ENCODE assay signal across 23 cellular contexts in the genomic region with DNA sequence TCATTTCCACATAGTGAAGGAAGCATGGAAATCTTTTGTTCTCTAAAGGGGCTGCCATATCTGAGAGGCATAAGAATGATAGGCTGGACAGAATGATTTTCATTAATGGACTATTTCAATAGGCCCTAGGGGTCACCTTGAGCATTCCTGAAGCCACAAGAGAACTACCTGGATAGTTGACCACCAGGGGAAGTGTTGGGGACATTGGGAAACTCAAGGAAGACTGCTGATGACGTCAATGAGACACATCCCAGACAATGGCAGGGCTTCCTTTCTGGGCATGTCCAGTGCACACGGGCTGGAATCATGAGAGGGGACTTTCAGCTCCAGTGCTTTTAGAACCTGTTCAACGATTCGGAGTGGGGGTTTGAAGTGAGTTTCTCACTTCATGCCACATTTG. TPM values are rescaled to one million over a fixed set of nuclear protein-coding genes. Genes with fewer than 3 reads are reported as not detected.
A peak's percentile ranks its signal among the peaks of the same experiment; 100 is the strongest.
DNase-seq lines count a peak whose midpoint lies in the region; ATAC-seq, FAIRE-seq and TF ChIP-seq lines count a peak whose summit lies in the region.
"Had no signal": no experiment of that assay in that cellular context is flagged by ENCODE, and none has a peak within 500 bp of the region (broad histone marks: within the 10 kb centered on the region; RNA-seq: fewer than 3 reads in every experiment).

No MANE protein-coding gene starts in this region.

- peaks cover 10% of the 10 kb centered on the region for H3K27me3 Mint-ChIP-seq in WTC11 (ENCODE audit: low read depth)

- POLR2A ChIA-PET in HepG2 (lab: Yijun Ruan, JAX) (no interaction called here), WTC11 (lab: Charles Lee) (no interaction called here)

- FAIRE-seq in HepG2 (lab: Jason Lieb, UNC) (no peak), H54 (lab: Jason Lieb, UNC) (no peak)
- FAIRE-seq: GM19239, H1 had no signal

- H3K4me1 ChIP-seq in HepG2 (ENCODE audit: insufficient read depth, low read length) (peaks cover 5% of the 10 kb centered on the region; the same call in 1 of the 2 replicates), right lobe of liver (peaks cover 0 to 21% (median 2%) of the 10 kb centered on the region in 4 donors), hepatocyte (ENCODE audit: insufficient read depth) (peaks cover 6% of the 10 kb centered on the region), thyroid gland (peaks cover 0 to 10% of the 10 kb centered on the region in 2 donors)
- H3K4me1 ChIP-seq: BLaER1, SJCRH30 had no signal

- no peaks in the 10 kb centered on the region for H3K9me2 ChIP-seq in hepatocyte (replicated peaks; ENCODE audit: insufficient read depth)

- H3K36me3 ChIP-seq in HepG2 (replicated peaks in 1 of 2; ENCODE audit: control insufficient read depth in 1 of 2, insufficient read depth in 2 of 2, low read length in 2 of 2), result no peaks in the 10 kb centered on the region
- no peaks in the 10 kb centered on the region for H3K36me3 ChIP-seq in right lobe of liver
- H3K36me3 ChIP-seq in hepatocyte (replicated peaks; ENCODE audit: insufficient read depth, low read depth), result no peaks in the 10 kb centered on the region
- no peaks in the 10 kb centered on the region for H3K36me3 ChIP-seq in thyroid gland
- H3K36me3 ChIP-seq: BLaER1, MG63, SJCRH30 had no signal

- ATAC-seq in HepG2, result no peak
- no peak for ATAC-seq in right lobe of liver
- ATAC-seq in WTC11, result no peak

- DNase-seq in HepG2 (ENCODE audit: low spot score) (no peak), right lobe of liver (no peak), WTC11 (ENCODE audit: low spot score) (no peak), hepatocyte (ENCODE audit: low spot score) (no peak), thyroid gland (peak; percentile 39 to 40), NCI-H748 treated with DMSO at 0.1 percent for 48 hours (lab: John Stamatoyannopoulos, UW) (no peak), H54 (ENCODE audit: insufficient read length, low spot score) (no peak), NCI-H146 (lab: John Stamatoyannopoulos, UW) (no peak)
- DNase-seq: CD8-positive, alpha-beta memory T cell; DMS153; GDM1; NCI-H1048; NCI-H1417 treated with DMSO at 0.1 percent for 48 hours; NCI-H187 treated with DMSO at 0.1 percent for 48 hours; NCI-H510A treated with DMSO at 0.1 percent for 48 hours; NCI-H774; NK-92 treated with Interleukin-12 subunit alpha and Interleukin-12 subunit beta, amount 100 ng/mL, for 24 hours had no signal

- no peak for TF ChIP-seq RAD21 in HepG2 (CRISPR knock-in tag; IDR thresholded peaks at IDR 0.05)

- H3K36me3 Mint-ChIP-seq in WTC11, result peaks cover 10% of the 10 kb centered on the region
- H3K36me3 Mint-ChIP-seq: CD8-positive, alpha-beta memory T cell had no signal

- intact Hi-C loops in HepG2 (cut with micrococcal nuclease; ENCODE audit: unreplicated experiment), result no loop called here
- intact Hi-C loops in right lobe of liver (cut with DNase I), result no loop called here
- intact Hi-C loops in thyroid gland (cut with DNase I), result no loop called here

- no peak overlapping the region for H3K9ac ChIP-seq in HepG2 (ENCODE audit: insufficient read depth, low read depth, low read length)
- H3K9ac ChIP-seq: BLaER1 had no signal

- no peak overlapping the region for H3K4me3 Mint-ChIP-seq in WTC11
- H3K4me3 Mint-ChIP-seq: CD8-positive, alpha-beta memory T cell had no signal

- H3K27ac ChIP-seq in HepG2 (ENCODE audit: extremely low read length, insufficient read depth, low read length), result no peak overlapping the region
- H3K27ac ChIP-seq in right lobe of liver, result no peak overlapping the region
- peak overlapping the region; percentile 66 for H3K27ac ChIP-seq in hepatocyte
- H3K27ac ChIP-seq in thyroid gland, result no peak overlapping the region
- H3K27ac ChIP-seq: BLaER1, SJCRH30 had no signal

- H3K4me1 Mint-ChIP-seq in WTC11, result peaks cover 14% of the 10 kb centered on the region

- H4K20me1 ChIP-seq in HepG2 (ENCODE audit: insufficient read depth, low read length), result no peaks in the 10 kb centered on the region
- H4K20me1 ChIP-seq in hepatocyte (ENCODE audit: insufficient read depth, poor library complexity, severe bottlenecking), result no peaks in the 10 kb centered on the region
- H4K20me1 ChIP-seq: BLaER1 had no signal

- H2AFZ ChIP-seq in HepG2 (ENCODE audit: low read length) (no peak overlapping the region), hepatocyte (no peak overlapping the region)

- 0% methylated on average over 4 of the region's 4 CpGs for WGBS in HepG2 (ENCODE audit: low lambda C conversion rate)
- 76% methylated on average over 3 of the region's 4 CpGs for WGBS in right lobe of liver (ENCODE audit: insufficient coverage, low coverage, low lambda C conversion rate, missing lambda C conversion rate)
- WGBS in hepatocyte (ENCODE audit: low lambda C conversion rate, missing lambda C conversion rate), result 56% methylated on average over 4 of the region's 4 CpGs
- WGBS in thyroid gland, 2 donors, result 28 to 43% methylated on average over 4 of the region's 4 CpGs

- H3K27ac Mint-ChIP-seq in WTC11, result peak overlapping the region; percentile 10; the same call in 1 of the 2 replicates
- H3K27ac Mint-ChIP-seq: CD8-positive, alpha-beta memory T cell had no signal

- H3K4me2 ChIP-seq in HepG2 (ENCODE audit: low read depth, low read length) (no peak overlapping the region), hepatocyte (peak overlapping the region; percentile 54)
- H3K4me2 ChIP-seq: BLaER1 had no signal

- peaks cover 0 to 3% of the 10 kb centered on the region in 2 experiments; a peak in 1 of 5 replicates for H3K27me3 ChIP-seq in HepG2 (ENCODE audit: control insufficient read depth in 1 of 2, insufficient read depth in 2 of 2, low read length in 2 of 2)
- H3K27me3 ChIP-seq in right lobe of liver, result no peaks in the 10 kb centered on the region
- no peaks in the 10 kb centered on the region for H3K27me3 ChIP-seq in hepatocyte
- H3K27me3 ChIP-seq in thyroid gland, result no peaks in the 10 kb centered on the region
- H3K27me3 ChIP-seq: BLaER1, MG63, SJCRH30 had no signal

- no TSS peak for BruUV-seq in HepG2 (replicated peaks; lab: Mats Ljungman, UMichigan)

- no peak for TF ChIP-seq CTCF in HepG2 (CRISPR knock-in tag; IDR thresholded peaks at IDR 0.05)
- TF ChIP-seq CTCF in right lobe of liver (IDR thresholded peaks at IDR 0.05), result no peak
- no peak for TF ChIP-seq CTCF in WTC11 (IDR thresholded peaks at IDR 0.05)
- no peak for TF ChIP-seq CTCF in hepatocyte (IDR thresholded peaks at IDR 0.05; ENCODE audit: poor library complexity)
- TF ChIP-seq CTCF in thyroid gland (IDR thresholded peaks at IDR 0.05), result peak in 1 of 6 experiments; percentile 25

- CTCF ChIA-PET in HepG2 (lab: Yijun Ruan, JAX; ENCODE audit: low intra/inter-chr PET ratio, low total read pairs) (no interaction called here), WTC11 (lab: Charles Lee) (no interaction called here)

- H3K4me3 ChIP-seq in HepG2 (replicated peaks in 1 of 3; ENCODE audit: insufficient read depth in 1 of 3, low read depth in 2 of 3, low read length in 3 of 3) (no peak overlapping the region), right lobe of liver (no peak overlapping the region), hepatocyte (no peak overlapping the region), thyroid gland (replicated peaks in 1 of 3) (no peak overlapping the region)
- H3K4me3 ChIP-seq: BLaER1, K562, MG63, SJCRH30 had no signal

- H3K79me2 ChIP-seq in HepG2 (ENCODE audit: insufficient read depth, low read length) (no peaks in the 10 kb centered on the region), hepatocyte (no peaks in the 10 kb centered on the region)

- H3K9me3 ChIP-seq in HepG2 (ENCODE audit: low read length), result no peaks in the 10 kb centered on the region
- no peaks in the 10 kb centered on the region for H3K9me3 ChIP-seq in right lobe of liver
- no peaks in the 10 kb centered on the region for H3K9me3 ChIP-seq in hepatocyte (ENCODE audit: low read depth)
- H3K9me3 ChIP-seq in thyroid gland, result no peaks in the 10 kb centered on the region
- H3K9me3 ChIP-seq: BLaER1, MG63, SJCRH30 had no signal

- TF ChIP-seq EP300 in HepG2 (IDR thresholded peaks at IDR 0.05; ENCODE audit: low read depth in 2 of 2, low read length in 2 of 2) (no peak), HepG2 (CRISPR knock-in tag; IDR thresholded peaks at IDR 0.05; ENCODE audit: borderline replicate concordance) (no peak)

- TF ChIP-seq POLR2A in HepG2 (IDR thresholded peaks at IDR 0.05; ENCODE audit: insufficient read depth in 1 of 2, low read depth in 2 of 2, low read length in 2 of 2) (no peak), right lobe of liver (IDR thresholded peaks at IDR 0.05) (no peak), thyroid gland (IDR thresholded peaks at IDR 0.05) (no peak), H54 (IDR thresholded peaks at IDR 0.05; ENCODE audit: low read depth, low read length) (no peak)

- H3K9me3 Mint-ChIP-seq in WTC11, result peaks cover 26% of the 10 kb centered on the region
- H3K9me3 Mint-ChIP-seq: CD8-positive, alpha-beta memory T cell had no signal

- in situ Hi-C loops in HepG2 (cut with HindIII; ENCODE audit: extremely low pct_ligation_motif_present, low pct_unique_long_range_greater_than_20kb), result no loop called here

RNA-seq across cellular contexts. Expression of gene CHST11, which starts 48.8 kb away (rescaled TPM):
- total RNA-seq in HepG2 (2016; rRNA removed; fragmentation: Illumina TruSeq; extraction: Trizol), result not detected in 2 replicates
- not detected in 2 replicates for total RNA-seq in HepG2 (2016; cell fraction: cytosol; rRNA removed; fragmentation: Illumina TruSeq; extraction: Trizol; ENCODE audit: low read depth)
- not detected in 2 replicates for total RNA-seq in HepG2 (2016; cell fraction: insoluble cytoplasmic fraction; rRNA removed; fragmentation: Illumina TruSeq; extraction: Trizol)
- total RNA-seq in HepG2 (2016; cell fraction: membrane; rRNA removed; fragmentation: Illumina TruSeq; extraction: Trizol), result not detected in 2 replicates
- not detected in 2 replicates for total RNA-seq in HepG2 (2016; cell fraction: nucleus; rRNA removed; fragmentation: Illumina TruSeq; extraction: Trizol)
- polyA plus RNA-seq in HepG2 (2011; rRNA removed), result 0.05 and 0.15 TPM in 2 replicates
- 0.04 TPM in 1 of 2 replicates, not detected in the other for polyA plus RNA-seq in HepG2 (2011; cell fraction: cytosol; rRNA removed)
- 0.10 TPM in 1 of 2 replicates, not detected in the other for polyA plus RNA-seq in HepG2 (2011; cell fraction: nucleus; rRNA removed)
- not detected in 2 replicates for polyA plus RNA-seq in HepG2 (2012)
- not detected in 2 replicates for polyA plus RNA-seq in HepG2 (2016; cell fraction: cytosol; fragmentation: Illumina TruSeq; extraction: Trizol; ENCODE audit: low read depth)
- not detected in 2 replicates for polyA plus RNA-seq in HepG2 (2016; cell fraction: insoluble cytoplasmic fraction; fragmentation: Illumina TruSeq; extraction: Trizol; ENCODE audit: low read depth)
- polyA plus RNA-seq in HepG2 (2016; cell fraction: membrane; fragmentation: Illumina TruSeq; extraction: Trizol; ENCODE audit: low read depth), result not detected in 2 replicates
- polyA plus RNA-seq in HepG2 (2016; cell fraction: nucleus; fragmentation: Illumina TruSeq; extraction: Trizol; ENCODE audit: insufficient read depth, low read depth), result not detected in 2 replicates
- polyA minus RNA-seq in HepG2 (2011; rRNA and poly(A)+ RNA removed; ENCODE audit: low replicate concordance), result 1.7 TPM in 1 of 2 replicates, not detected in the other
- polyA minus RNA-seq in HepG2 (2011; cell fraction: cytosol; rRNA and poly(A)+ RNA removed), result not detected in 2 replicates
- 0.12 TPM in 1 of 2 replicates, not detected in the other for polyA minus RNA-seq in HepG2 (2011; cell fraction: nucleus; rRNA and poly(A)+ RNA removed)
- total RNA-seq in right lobe of liver, result 10 to 100 TPM in 1 of 6 experiments, 1 to 10 TPM in 4, under 1 TPM in 1; 0.57 to 10.4 (median 3.5) TPM
- total RNA-seq in WTC11 (2021), result 20.4 to 24.2 TPM (median 23.2 TPM) in 3 replicates
- 4.6 and 5.2 TPM in 2 replicates for total RNA-seq in hepatocyte
- 8.6 and 8.9 TPM in 2 replicates for polyA plus RNA-seq in hepatocyte
- 10 to 100 TPM in 1 of 4 donors, 1 to 10 TPM in 3; 6.9 to 11.6 (median 8.0) TPM for total RNA-seq in thyroid gland

Comparison
In these comparisons a context has a peak if more than half of its experiments do, and no peak if none do; other contexts are left out.
1. DNase-seq: peak in thyroid gland (2 of 2); none in HepG2 (single experiment), right lobe of liver (0 of 3), WTC11 (single experiment), hepatocyte (single experiment), NCI-H748 treated with DMSO at 0.1 percent for 48 hours (single experiment), H54 (single experiment) and NCI-H146 (single experiment).